Comparison of ENCODE assay signal across 9 cellular contexts in genomic region chr21:41182547-41182946, GRCh38.
"Had no signal": no experiment of that assay in that cellular context is flagged by ENCODE, and none has a peak within 500 bp of the region (broad histone marks: within the 10 kb centered on the region; RNA-seq: fewer than 3 reads in every experiment).

No MANE protein-coding gene starts in this region.

- H3K36me3 ChIP-seq: HAP-1 had no signal

- H3K4me3 Mint-ChIP-seq: GM23338, H9, HFFc6 had no signal

- H3K9me3 ChIP-seq: HAP-1 had no signal

- ATAC-seq: GM23338, HCT116 had no signal

- H3K27ac ChIP-seq: GM23248 had no signal

- DNase-seq: GM23248, GOT3, H7, H9, HCEC 1CT, HFFc6 had no signal

- H3K4me1 ChIP-seq: HAP-1 had no signal

- H3K4me3 ChIP-seq: GM23248, GM23338, HAP-1 had no signal

- H3K27ac Mint-ChIP-seq: GM23338, H9, HFFc6 had no signal
